20 cellular contexts compared by ENCODE assay signal in the genomic region with DNA sequence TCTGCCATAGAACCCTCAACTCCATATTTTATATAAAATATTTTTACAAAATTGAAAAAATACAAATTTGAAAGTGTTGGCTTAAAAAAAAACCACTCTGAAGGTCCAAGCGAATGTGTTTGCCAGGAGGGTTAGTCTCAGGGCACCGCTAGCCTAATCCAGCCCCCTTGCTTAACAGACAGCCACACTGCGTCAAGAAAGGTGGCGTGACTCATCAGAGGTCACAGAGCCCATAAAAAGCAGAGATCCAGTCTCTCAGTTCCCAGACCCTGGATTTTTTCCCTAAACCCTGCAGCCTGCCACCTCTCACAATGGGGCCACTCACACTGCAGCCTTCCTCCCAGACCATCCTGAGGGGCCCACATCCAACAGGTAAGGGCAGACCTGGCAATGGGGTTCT. TPM values are rescaled to one million over a fixed set of nuclear protein-coding genes. Genes with fewer than 3 reads are reported as not detected.
DNase-seq lines count a peak whose midpoint lies in the region; ATAC-seq and TF ChIP-seq lines count a peak whose summit lies in the region.
"Had no signal": no experiment of that assay in that cellular context is flagged by ENCODE, and none has a peak within 500 bp of the region (broad histone marks: within the 10 kb centered on the region; RNA-seq: fewer than 3 reads in every experiment).

No MANE protein-coding gene starts in this region.

- H3K23ac ChIP-seq in IMR-90 (ENCODE audit: low read depth, low read length): peak overlapping the region; percentile 34; the same call in 1 of the 2 replicates

- H3K27ac ChIP-seq in IMR-90 (ENCODE audit: insufficient read depth, low read length): peak overlapping the region; percentile 74
- H3K27ac ChIP-seq: body of pancreas, epithelial cell of prostate, spleen, VCaP had no signal

- peak overlapping the region; percentile 72 for H3K4ac ChIP-seq in IMR-90 (ENCODE audit: low read depth, low read length)

- no peaks in the 10 kb centered on the region for H4K20me1 ChIP-seq in IMR-90 (ENCODE audit: insufficient read depth, low read length)

- peak overlapping the region; percentile 71; the same call in 1 of the 2 replicates for H2BK120ac ChIP-seq in IMR-90 (ENCODE audit: low read depth, low read length)

- peak overlapping the region; percentile 74 for H2AK9ac ChIP-seq in IMR-90 (replicated peaks; ENCODE audit: low read depth, low read length, poor library complexity)

- no peak overlapping the region for H2AFZ ChIP-seq in IMR-90 (replicated peaks; ENCODE audit: low read length, poor library complexity)

- H3K4me3 ChIP-seq in IMR-90 (ENCODE audit: insufficient read depth, low read depth, low read length): no peak overlapping the region
- H3K4me3 ChIP-seq in H7 (ENCODE audit: insufficient read depth, low read depth, low read length): no peak overlapping the region
- H3K4me3 ChIP-seq: body of pancreas, ovary, spleen had no signal

- no peaks in the 10 kb centered on the region for H3K9me3 ChIP-seq in IMR-90 (ENCODE audit: control insufficient read depth, insufficient read depth, low read length)
- H3K9me3 ChIP-seq: body of pancreas, ovary, spleen had no signal

- H3K4me2 ChIP-seq in IMR-90 (ENCODE audit: low read depth, low read length): peak overlapping the region; percentile 47

- peak overlapping the region; percentile 73 for H2BK5ac ChIP-seq in IMR-90 (ENCODE audit: low read depth, low read length, poor library complexity, severe bottlenecking)

- H4K91ac ChIP-seq in IMR-90 (ENCODE audit: insufficient read depth, low read depth, low read length): peak overlapping the region; percentile 63; the same call in 1 of the 2 replicates

- intact Hi-C loops in IMR-90 (cut with micrococcal nuclease): no loop called here

- POLR2A ChIA-PET in IMR-90 (lab: Charles Lee; ENCODE audit: unreplicated experiment): no interaction called here

- no peak for TF ChIP-seq CTCF in IMR-90 (conservative IDR thresholded peaks at IDR 0.05; ENCODE audit: low read depth, low read length)

- TF ChIP-seq RAD21 in IMR-90 (IDR thresholded peaks at IDR 0.05; ENCODE audit: low read length): no peak

- 35% methylated on average over 3 of the region's 4 CpGs; no CpG with 5 or more reads in 1 of the 2 experiments for WGBS in IMR-90 (ENCODE audit: extremely low coverage in 2 of 2, insufficient read length in 1 of 2), 2 experiments

- H3K18ac ChIP-seq in IMR-90 (ENCODE audit: low read depth, low read length): peak overlapping the region; percentile 62; the same call in 1 of the 2 replicates

- no peak for ATAC-seq in IMR-90 (ENCODE audit: low read depth)
- ATAC-seq in GM18868 (IDR thresholded peaks at IDR 0.05; ENCODE audit: unreplicated experiment): no peak
- ATAC-seq: body of pancreas, left ventricle myocardium superior had no signal

- no peak overlapping the region for H3K56ac ChIP-seq in IMR-90 (ENCODE audit: extremely low read depth, insufficient read depth, low read length)

- peak overlapping the region; percentile 88; the same call in 1 of the 2 replicates for H3K14ac ChIP-seq in IMR-90 (replicated peaks; ENCODE audit: low read depth, low read length)

- peaks cover 8 to 50% of the 10 kb centered on the region in 2 experiments for H3K79me1 ChIP-seq in IMR-90 (ENCODE audit: low read depth in 1 of 2, low read length in 2 of 2)

- peaks cover 2% of the 10 kb centered on the region; the same call in 1 of the 2 replicates for H3K27me3 ChIP-seq in IMR-90 (ENCODE audit: control insufficient read depth, insufficient read depth, low read length)
- H3K27me3 ChIP-seq in H7 (ENCODE audit: control insufficient read depth, insufficient read depth, low read length): peaks cover 39% of the 10 kb centered on the region
- H3K27me3 ChIP-seq: body of pancreas, ovary had no signal

- in situ Hi-C loops in IMR-90 (cut with MboI; ENCODE audit: low sequenced_read_pairs): no loop called here

- H3K4me1 ChIP-seq in IMR-90 (ENCODE audit: control insufficient read depth, insufficient read depth, low read length): peaks cover 37% of the 10 kb centered on the region

- BruUV-seq in IMR-90 (replicated peaks; lab: Mats Ljungman, UMichigan): no TSS peak

- H3K9me1 ChIP-seq in IMR-90 (ENCODE audit: insufficient read depth, low read length): peaks cover 17% of the 10 kb centered on the region

- peak; percentile 35 for TF ChIP-seq POLR2A in IMR-90 (IDR thresholded peaks at IDR 0.05; ENCODE audit: low read depth, low read length)

- dilution Hi-C loops in IMR-90 (cut with HindIII; ENCODE audit: low sequenced_read_pairs, unreplicated experiment): no loop called here

- peak overlapping the region; percentile 55; the same call in 2 of the 3 replicates for H2BK15ac ChIP-seq in IMR-90 (ENCODE audit: low read depth, low read length)

- H2BK20ac ChIP-seq in IMR-90 (ENCODE audit: low read depth, low read length): peak overlapping the region; percentile 59

- CTCF ChIA-PET in IMR-90 (lab: Yijun Ruan, JAX): no interaction called here

- H3K36me3 ChIP-seq in IMR-90 (ENCODE audit: control insufficient read depth, insufficient read depth, low read length): no peaks in the 10 kb centered on the region
- no peaks in the 10 kb centered on the region for H3K36me3 ChIP-seq in H7 (replicated peaks; ENCODE audit: control insufficient read depth, insufficient read depth, low read length)
- H3K36me3 ChIP-seq: ovary, spleen had no signal

- peak overlapping the region; percentile 89 for H2AK5ac ChIP-seq in IMR-90 (ENCODE audit: low read depth, low read length)

- DNase-seq in Daoy (ENCODE audit: low read depth): peak; percentile 51
- peak; percentile 94 for DNase-seq in IMR-90
- DNase-seq in brain pericyte (ENCODE audit: low read depth, low spot score): peak; percentile 46
- peak; percentile 43 for DNase-seq in myocyte (ENCODE audit: low read depth)
- no peak for DNase-seq in H7
- DNase-seq in NCI-H748 (lab: John Stamatoyannopoulos, UW; ENCODE audit: unreplicated experiment): no peak
- DNase-seq in activated CD8-positive, alpha-beta memory T cell treated with anti-CD3 and anti-CD28 coated beads for 24 hours: no peak
- DNase-seq: activated naive CD4-positive, alpha-beta T cell treated with anti-CD3 and anti-CD28 coated beads for 36 hours; activated T-cell treated with anti-CD3 and anti-CD28 coated beads, Interleukin-2, amount 50 U/mL, for 1 hour; body of pancreas; DMS79; left ventricle myocardium superior; NCI-H187; NCI-H345; spleen; substantia nigra had no signal

- H4K8ac ChIP-seq in IMR-90 (ENCODE audit: low read depth in 2 of 2, low read length in 2 of 2): peak overlapping the region; percentile 13 to 47; a peak in 2 of 4 replicates

- H3K9ac ChIP-seq in IMR-90 (ENCODE audit: low read depth, low read length): peak overlapping the region; percentile 57

- H4K5ac ChIP-seq in IMR-90 (ENCODE audit: low read depth, low read length): peak overlapping the region; percentile 65

TF ChIP-seq in IMR-90, 13 proteins besides CTCF, POLR2A, EP300 and RAD21:
- TF ChIP-seq FOS (IDR thresholded peaks at IDR 0.05; ENCODE audit: low read depth, low read length): peak; percentile 88
- TF ChIP-seq CEBPB (IDR thresholded peaks at IDR 0.05; ENCODE audit: low read depth, low read length): peak; percentile 89
- TF ChIP-seq CHD1 (IDR thresholded peaks at IDR 0.05; ENCODE audit: low read depth, low read length): no peak
- no peak for TF ChIP-seq RCOR1 (IDR thresholded peaks at IDR 0.05; ENCODE audit: insufficient replicate concordance, low read length)
- TF ChIP-seq SMC3 (IDR thresholded peaks at IDR 0.05; ENCODE audit: low read depth, low read length): no peak
- TF ChIP-seq MAFK (IDR thresholded peaks at IDR 0.05; ENCODE audit: low read depth, low read length): no peak
- TF ChIP-seq, protein P1, sequence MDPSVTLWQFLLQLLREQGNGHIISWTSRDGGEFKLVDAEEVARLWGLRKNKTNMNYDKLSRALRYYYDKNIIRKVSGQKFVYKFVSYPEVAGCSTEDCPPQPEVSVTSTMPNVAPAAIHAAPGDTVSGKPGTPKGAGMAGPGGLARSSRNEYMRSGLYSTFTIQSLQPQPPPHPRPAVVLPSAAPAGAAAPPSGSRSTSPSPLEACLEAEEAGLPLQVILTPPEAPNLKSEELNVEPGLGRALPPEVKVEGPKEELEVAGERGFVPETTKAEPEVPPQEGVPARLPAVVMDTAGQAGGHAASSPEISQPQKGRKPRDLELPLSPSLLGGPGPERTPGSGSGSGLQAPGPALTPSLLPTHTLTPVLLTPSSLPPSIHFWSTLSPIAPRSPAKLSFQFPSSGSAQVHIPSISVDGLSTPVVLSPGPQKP (IDR thresholded peaks at IDR 0.05; ENCODE audit: borderline replicate concordance, low read depth, low read length): no peak
- peak; percentile 17; the same call in 1 of the 2 replicates for TF ChIP-seq BHLHE40 (IDR thresholded peaks at IDR 0.05; ENCODE audit: low read depth, low read length)
- peak; percentile 28; the same call in 1 of the 2 replicates for TF ChIP-seq MAZ (IDR thresholded peaks at IDR 0.05; ENCODE audit: borderline replicate concordance, low read depth, low read length)

RNA-seq across cellular contexts. Expression of a gene that starts 3.9 kb away (rescaled TPM):
- 0.80 and 2.6 TPM in 2 replicates for total RNA-seq in Daoy (2014; rRNA removed; shearing (Covaris generic))
- total RNA-seq in IMR-90 (2012; rRNA removed) (41.9 and 45.2 TPM in 2 replicates), myocyte (106 TPM in 2 replicates)
- polyA plus RNA-seq in IMR-90 (2012; rRNA removed): 40.3 and 41.1 TPM in 2 replicates
- polyA plus RNA-seq in IMR-90 (2012; cell fraction: cytosol; rRNA removed): 17.3 and 23.8 TPM in 2 replicates
- 68.3 and 71.1 TPM in 2 replicates for polyA plus RNA-seq in IMR-90 (2012; cell fraction: nucleus; rRNA removed; ENCODE audit: low replicate concordance)
- 198 TPM for polyA plus RNA-seq in myocyte (2012)
- 3.1 and 3.8 TPM in 2 replicates for total RNA-seq in H7 (2014; rRNA removed; shearing (Covaris generic))

Comparison
In these comparisons a context has a peak if more than half of its experiments do, and no peak if none do; other contexts are left out.
1. DNase-seq: peak in Daoy (single experiment), IMR-90 (single experiment), brain pericyte (single experiment) and myocyte (single experiment); none in H7 (single experiment), NCI-H748 (single experiment) and activated CD8-positive, alpha-beta memory T cell treated with anti-CD3 and anti-CD28 coated beads for 24 hours (single experiment).